Comparison of ENCODE assay signal across 15 cellular contexts in the genomic region with DNA sequence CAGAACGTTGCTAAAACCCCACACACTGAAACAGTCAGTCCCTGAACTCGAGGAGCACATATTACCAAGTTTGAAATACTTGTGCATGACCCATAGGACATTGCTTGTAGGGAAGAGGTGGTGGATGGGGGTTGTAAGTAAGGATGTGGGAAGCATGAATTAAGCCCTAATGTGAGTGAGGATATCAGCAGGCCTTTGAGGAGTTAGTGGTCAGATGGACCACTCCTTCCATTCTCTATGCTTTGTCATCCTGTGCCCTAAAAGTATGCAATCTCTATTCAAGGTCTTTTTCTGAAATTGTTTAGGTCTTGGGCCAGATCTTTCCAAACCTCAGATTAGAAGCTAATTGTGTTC.
"Had no signal": no experiment of that assay in that cellular context is flagged by ENCODE, and none has a peak within 500 bp of the region (broad histone marks: within the 10 kb centered on the region; RNA-seq: fewer than 3 reads in every experiment).

No MANE protein-coding gene starts in this region.

- H3K27ac Mint-ChIP-seq: brain had no signal

- H3K9me3 ChIP-seq: prostate gland, sigmoid colon, thoracic aorta had no signal

- H3K27me3 Mint-ChIP-seq: effector memory CD8-positive, alpha-beta T cell; naive thymus-derived CD4-positive, alpha-beta T cell; stimulated activated naive CD8-positive, alpha-beta T cell treated with anti-CD3 and anti-CD28 coated beads, Interleukin-15, amount 100 ng/mL, for 72 hours had no signal

- H3K27me3 ChIP-seq: gastroesophageal sphincter, sigmoid colon had no signal

- DNase-seq: activated CD4-positive, alpha-beta T cell treated with anti-CD3 and anti-CD28 coated beads for 4 hours; activated CD8-positive, alpha-beta memory T cell treated with anti-CD3 and anti-CD28 coated beads for 24 hours; activated naive CD4-positive, alpha-beta T cell treated with anti-CD3 and anti-CD28 coated beads, Interleukin-2, amount 50 U/mL, for 16 hours; amygdala; effector memory CD8-positive, alpha-beta T cell; naive thymus-derived CD4-positive, alpha-beta T cell; nucleus accumbens; sigmoid colon; stimulated activated CD4-positive, alpha-beta T cell treated with anti-CD3 and anti-CD28 coated beads, Interleukin-12 subunit alpha, Interleukin-12 subunit beta, amount 100 ng/mL, for 4 hours; stimulated activated naive CD8-positive, alpha-beta T cell treated with anti-CD3 and anti-CD28 coated beads, Interleukin-15, amount 100 ng/mL, for 72 hours; T-helper 9 cell had no signal

- H3K4me1 ChIP-seq: prostate gland, sigmoid colon had no signal

- H3K36me3 ChIP-seq: gastroesophageal sphincter, prostate gland, sigmoid colon, thoracic aorta had no signal

- ATAC-seq: effector memory CD8-positive, alpha-beta T cell; gastroesophageal sphincter; naive thymus-derived CD4-positive, alpha-beta T cell had no signal

- H3K4me3 ChIP-seq: gastroesophageal sphincter, prostate gland, sigmoid colon, thoracic aorta had no signal

- H3K4me3 Mint-ChIP-seq: brain; effector memory CD8-positive, alpha-beta T cell; naive thymus-derived CD4-positive, alpha-beta T cell had no signal

- H3K27ac ChIP-seq: gastroesophageal sphincter, prostate gland, sigmoid colon, thoracic aorta had no signal
